In genomic region chr15:52078876-52079700, GRCh38 we compare ENCODE assay signal across 8 cellular contexts. TPM values are rescaled to one million over a fixed set of nuclear protein-coding genes. Genes with fewer than 3 reads are reported as not detected.
DNase-seq lines count a peak whose midpoint lies in the region; ATAC-seq and TF ChIP-seq lines count a peak whose summit lies in the region.

No MANE protein-coding gene starts in this region.

- no peaks in the 10 kb centered on the region for H3F3A ChIP-seq in SU-DHL-6 (ENCODE audit: insufficient read depth)

- H3K4me2 ChIP-seq in DND-41 (ENCODE audit: insufficient read depth, low read length): no peak overlapping the region
- no peak overlapping the region for H3K4me2 ChIP-seq in SU-DHL-6 (ENCODE audit: low read depth, low read length, poor library complexity, severe bottlenecking)

- 39 to 46% (median 43%) methylated on average over 13 of the region's 13 CpGs for WGBS in heart left ventricle, 4 donors

- H3K79me2 ChIP-seq in DND-41 (ENCODE audit: insufficient read depth, low read length) (no peaks in the 10 kb centered on the region), SU-DHL-6 (ENCODE audit: insufficient read depth, low read length) (no peaks in the 10 kb centered on the region)

- TF ChIP-seq EP300 in Ishikawa (IDR thresholded peaks at IDR 0.05; ENCODE audit: borderline replicate concordance): no peak

- H3K9me2 ChIP-seq in SU-DHL-6 (replicated peaks; ENCODE audit: insufficient read depth, low read length): no peaks in the 10 kb centered on the region

- ATAC-seq in DND-41 (ENCODE audit: insufficient read depth, low read depth) (peak; percentile 83), heart left ventricle (peak; percentile 79 to 83 (median 80)), GM18870 (IDR thresholded peaks at IDR 0.05; ENCODE audit: unreplicated experiment) (no peak), HG02885 (IDR thresholded peaks at IDR 0.05; ENCODE audit: poor library complexity, unreplicated experiment) (no peak)

- H3K9me3 ChIP-seq in DND-41 (ENCODE audit: insufficient read depth, low read length, severe bottlenecking): no peaks in the 10 kb centered on the region
- H3K9me3 ChIP-seq in SU-DHL-6 (ENCODE audit: insufficient read depth, low read length): no peaks in the 10 kb centered on the region
- no peaks in the 10 kb centered on the region for H3K9me3 ChIP-seq in heart left ventricle

- no peak overlapping the region for H3K4me3 ChIP-seq in DND-41 (ENCODE audit: low read depth in 1 of 2, low read length in 2 of 2)
- H3K4me3 ChIP-seq in SU-DHL-6 (ENCODE audit: insufficient read depth, low read length, poor library complexity, severe bottlenecking): no peak overlapping the region
- no peak overlapping the region for H3K4me3 ChIP-seq in heart left ventricle

- H2AFZ ChIP-seq in DND-41 (ENCODE audit: low read depth, low read length) (no peak overlapping the region), SU-DHL-6 (ENCODE audit: low read depth, low read length, severe bottlenecking) (no peak overlapping the region)

- H3K27me3 ChIP-seq in DND-41 (ENCODE audit: insufficient read depth, low read length, poor library complexity): no peaks in the 10 kb centered on the region
- no peaks in the 10 kb centered on the region for H3K27me3 ChIP-seq in SU-DHL-6 (ENCODE audit: low read length)
- H3K27me3 ChIP-seq in heart left ventricle: no peaks in the 10 kb centered on the region

- H3K36me3 ChIP-seq in DND-41 (ENCODE audit: insufficient read depth, low read length) (no peaks in the 10 kb centered on the region), SU-DHL-6 (ENCODE audit: low read length) (no peaks in the 10 kb centered on the region), heart left ventricle (no peaks in the 10 kb centered on the region)

- H3K27ac ChIP-seq in DND-41 (ENCODE audit: low read length) (no peak overlapping the region), SU-DHL-6 (ENCODE audit: low read depth, low read length) (no peak overlapping the region), heart left ventricle (no peak overlapping the region)

- H4K20me1 ChIP-seq in DND-41 (ENCODE audit: insufficient read depth, low read length) (no peaks in the 10 kb centered on the region), SU-DHL-6 (ENCODE audit: low read depth, low read length) (no peaks in the 10 kb centered on the region)

- peak; percentile 89 for TF ChIP-seq CTCF in DND-41 (IDR thresholded peaks at IDR 0.05; ENCODE audit: borderline replicate concordance, extremely low read depth, low read length, poor library complexity, severe bottlenecking)
- peak; percentile 83 for TF ChIP-seq CTCF in SU-DHL-6 (IDR thresholded peaks at IDR 0.05; ENCODE audit: insufficient read depth, low read length, poor library complexity, severe bottlenecking)
- TF ChIP-seq CTCF in heart left ventricle (IDR thresholded peaks at IDR 0.05): peak; percentile 79 to 92 (median 84)

- peak; percentile 82 for TF ChIP-seq RAD21 in Ishikawa (IDR thresholded peaks at IDR 0.05; ENCODE audit: low read depth)

- intact Hi-C loops in heart left ventricle (cut with DNase I): loop anchor here (1.0 to 10.0 kb wide), 6 partner anchors 96 to 424 kb away; partner anchors contain the start of gene LEO1 (in 1 of the 10)

- no peak overlapping the region for H3K9ac ChIP-seq in DND-41 (ENCODE audit: low read depth, low read length)
- no peak overlapping the region for H3K9ac ChIP-seq in SU-DHL-6 (ENCODE audit: low read length)

- H3K4me1 ChIP-seq in DND-41 (ENCODE audit: insufficient read depth, low read length) (peaks cover 13% of the 10 kb centered on the region), heart left ventricle (peaks cover 0 to 26% (median 0%) of the 10 kb centered on the region in 12 donors)

- TF ChIP-seq POLR2A in heart left ventricle (IDR thresholded peaks at IDR 0.05): no peak

- DNase-seq in DND-41 (peak; percentile 81), heart left ventricle (peak; percentile 78 to 91 (median 83)), putamen (ENCODE audit: low spot score) (peak; percentile 63)
- DNase-seq in activated naive CD8-positive, alpha-beta T cell treated with anti-CD3 and anti-CD28 coated beads, Interleukin-2, amount 50 U/mL, for 16 hours (ENCODE audit: low read depth, low spot score): peak; percentile 64

TF ChIP-seq in Ishikawa, 13 proteins besides CTCF, POLR2A, EP300 and RAD21:
- TF ChIP-seq TEAD4 (IDR thresholded peaks at IDR 0.05) (no peak), ZBTB7A (IDR thresholded peaks at IDR 0.05; ENCODE audit: low read depth) (no peak), TAF1 (IDR thresholded peaks at IDR 0.05; ENCODE audit: low read depth) (no peak), NFIC (IDR thresholded peaks at IDR 0.05) (no peak), YY1 (IDR thresholded peaks at IDR 0.05; ENCODE audit: low read depth) (no peak), USF1 (IDR thresholded peaks at IDR 0.05) (no peak), CEBPB (IDR thresholded peaks at IDR 0.05) (no peak), FOXM1 (IDR thresholded peaks at IDR 0.05; ENCODE audit: borderline replicate concordance, low read depth) (no peak), CREB1 (IDR thresholded peaks at IDR 0.05; ENCODE audit: low read depth) (no peak), EGR1 (IDR thresholded peaks at IDR 0.05) (no peak), TCF12 (IDR thresholded peaks at IDR 0.05; ENCODE audit: low read depth) (no peak), REST (IDR thresholded peaks at IDR 0.05; ENCODE audit: low read depth) (no peak), MAX (IDR thresholded peaks at IDR 0.05) (no peak)

RNA-seq across cellular contexts. Expression of gene BCL2L10, which starts 33.5 kb away (rescaled TPM):
- under 1 TPM in 1 of 9 donors, not detected in 8; 0.20 TPM for total RNA-seq in heart left ventricle
- polyA plus RNA-seq in heart left ventricle: not detected

Comparison
In these comparisons a context has a peak if more than half of its experiments do, and no peak if none do; other contexts are left out.
1. ATAC-seq: peak in DND-41 (single experiment) and heart left ventricle (4 of 4); none in GM18870 (single experiment) and HG02885 (single experiment).
2. Peak in every context shown above with its lines, with median percentiles within 50 percentile points of each other: DNase-seq and CTCF ChIP-seq.